In the genomic region with DNA sequence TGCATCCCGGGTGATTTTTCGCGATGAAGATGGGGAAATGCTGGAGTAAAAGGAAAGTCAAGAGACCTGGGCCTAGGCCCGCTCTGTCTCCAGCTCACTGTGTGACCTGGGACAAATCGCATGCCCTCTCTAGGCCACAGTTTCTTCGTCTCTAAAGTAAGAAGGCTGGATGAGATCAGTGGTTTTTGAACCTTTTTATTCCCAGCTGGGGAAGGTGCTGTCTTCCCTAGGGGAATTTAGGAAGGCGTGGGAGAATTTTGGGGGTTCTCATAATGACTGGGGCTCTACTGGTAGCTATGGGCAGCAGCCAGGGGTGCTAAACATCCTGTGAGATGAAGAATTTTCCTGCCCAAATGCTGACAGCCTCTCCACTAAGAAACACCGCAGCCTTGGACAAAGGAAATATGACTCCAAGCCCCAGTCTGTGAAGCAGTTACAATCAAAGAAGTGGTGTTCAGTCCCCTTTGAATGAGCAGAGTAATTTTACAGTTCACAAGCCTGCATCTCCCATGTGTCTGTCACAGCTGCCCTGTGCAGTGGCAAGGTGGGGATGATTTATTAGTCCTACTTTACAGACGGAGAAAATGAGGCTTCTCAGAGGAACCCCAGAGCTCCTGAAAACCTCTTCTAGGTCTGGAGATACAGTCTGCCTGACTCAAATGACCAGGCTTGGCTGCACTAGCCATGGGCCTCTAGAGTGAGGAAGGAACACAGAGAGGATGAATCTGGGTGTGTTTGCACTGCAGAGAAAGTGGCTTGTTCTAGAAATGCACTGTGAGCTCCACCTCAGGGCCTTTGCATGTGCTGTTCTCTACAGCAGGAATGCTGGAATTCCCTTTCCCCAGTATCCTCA, we compare ENCODE assay signal across 1 cellular context.
TF ChIP-seq lines count a peak whose summit lies in the region.

No MANE protein-coding gene starts in this region.

TF ChIP-seq in HCT116, 20 proteins besides CTCF, POLR2A, EP300 and RAD21:
- TF ChIP-seq CBX3 (IDR thresholded peaks at IDR 0.05; ENCODE audit: low read depth) (no peak), ZNF274 (IDR thresholded peaks at IDR 0.05; ENCODE audit: low read depth, low read length) (no peak), MAX (IDR thresholded peaks at IDR 0.05) (no peak), SP1 (IDR thresholded peaks at IDR 0.05; ENCODE audit: low read depth) (no peak), YY1 (IDR thresholded peaks at IDR 0.05; ENCODE audit: extremely low read depth, insufficient replicate concordance, low read depth, low read length) (no peak), JUND (IDR thresholded peaks at IDR 0.05) (no peak), ZFX (IDR thresholded peaks at IDR 0.05) (no peak)
